Comparison of ENCODE assay signal across 1 cellular context in the genomic region with DNA sequence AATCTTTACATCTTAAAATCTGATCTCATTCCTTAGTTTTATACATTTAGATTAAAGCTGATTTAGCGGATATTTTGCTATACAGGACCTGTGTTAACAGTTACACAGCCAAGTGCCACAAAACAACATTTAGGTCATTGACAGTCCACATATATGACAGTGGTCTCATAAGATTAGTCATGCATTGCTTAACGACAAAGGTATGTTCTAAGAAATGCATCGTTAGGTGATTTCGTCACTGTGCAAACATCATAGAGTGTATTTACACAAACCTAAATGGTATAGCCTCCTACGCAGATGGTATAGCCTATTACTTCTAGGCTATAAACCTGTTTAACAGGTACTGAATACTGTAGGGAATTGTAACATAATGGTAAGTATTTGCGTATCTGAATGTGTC.
TF ChIP-seq lines count a peak whose summit lies in the region.

No MANE protein-coding gene starts in this region.

TF ChIP-seq in A549, 52 proteins besides CTCF, POLR2A, EP300 and RAD21:
- no peak for TF ChIP-seq REST (IDR thresholded peaks at IDR 0.05)
- TF ChIP-seq USF2 (IDR thresholded peaks at IDR 0.05), result no peak
- no peak for TF ChIP-seq BHLHE40 (IDR thresholded peaks at IDR 0.05; ENCODE audit: low read depth, low read length)
- TF ChIP-seq NPAS2 (CRISPR knock-in tag; IDR thresholded peaks at IDR 0.05; ENCODE audit: borderline replicate concordance), result no peak
- TF ChIP-seq CEBPB (IDR thresholded peaks at IDR 0.05), result peak; percentile 61 to 92; a peak in 3 of 4 replicates
- no peak for TF ChIP-seq KDM1A (IDR thresholded peaks at IDR 0.05; ENCODE audit: low read depth)
- TF ChIP-seq ESRRA (IDR thresholded peaks at IDR 0.05; ENCODE audit: borderline replicate concordance, low read length), result no peak
- TF ChIP-seq FOSL2 (IDR thresholded peaks at IDR 0.05), result no peak
- TF ChIP-seq FOSL2 (CRISPR knock-in tag; IDR thresholded peaks at IDR 0.05), result peak; percentile 90
- no peak for TF ChIP-seq HOXA7 (CRISPR knock-in tag; IDR thresholded peaks at IDR 0.05)
- TF ChIP-seq HDAC2 (IDR thresholded peaks at IDR 0.05), result no peak
- TF ChIP-seq MYC (IDR thresholded peaks at IDR 0.05; ENCODE audit: borderline replicate concordance, low read length), result no peak
- TF ChIP-seq EHMT2 (IDR thresholded peaks at IDR 0.05; ENCODE audit: low read depth), result no peak
- TF ChIP-seq EHF (CRISPR knock-in tag; IDR thresholded peaks at IDR 0.05), result no peak
- no peak for TF ChIP-seq HOXB13 (CRISPR knock-in tag; IDR thresholded peaks at IDR 0.05; ENCODE audit: low read depth)
- no peak for TF ChIP-seq NR3C1 (IDR thresholded peaks at IDR 0.05)
- TF ChIP-seq SREBF2 (IDR thresholded peaks at IDR 0.05), result no peak
- TF ChIP-seq JUNB (IDR thresholded peaks at IDR 0.05), result 0 out of 2 replicates have a peak, but pooled peaks have one; percentile 24
- no peak for TF ChIP-seq ELK1 (IDR thresholded peaks at IDR 0.05; ENCODE audit: low read depth, low read length)
- TF ChIP-seq FOSB (CRISPR knock-in tag; IDR thresholded peaks at IDR 0.05), result no peak
- no peak for TF ChIP-seq ZNF302 (CRISPR knock-in tag; IDR thresholded peaks at IDR 0.05)
- TF ChIP-seq POLR2AphosphoS2 (conservative IDR thresholded peaks at IDR 0.05; ENCODE audit: low read length), result no peak
- no peak for TF ChIP-seq FOXS1 (CRISPR knock-in tag; IDR thresholded peaks at IDR 0.05)
- no peak for TF ChIP-seq RCOR1 (IDR thresholded peaks at IDR 0.05; ENCODE audit: low read depth, low read length)
- peak; percentile 87 for TF ChIP-seq GATA3 (IDR thresholded peaks at IDR 0.05; ENCODE audit: borderline replicate concordance)
- TF ChIP-seq CHD2 (IDR thresholded peaks at IDR 0.05; ENCODE audit: low read length, partially characterized antibody), result no peak
- TF ChIP-seq HES2 (IDR thresholded peaks at IDR 0.05), result no peak
- no peak for TF ChIP-seq HOXB5 (CRISPR knock-in tag; IDR thresholded peaks at IDR 0.05)
- peak; percentile 70 for TF ChIP-seq MAFK (IDR thresholded peaks at IDR 0.05; ENCODE audit: partially characterized antibody)
- TF ChIP-seq CBX2 (IDR thresholded peaks at IDR 0.05; ENCODE audit: borderline replicate concordance, low read depth), result no peak
- TF ChIP-seq TFCP2L1 (CRISPR knock-in tag; IDR thresholded peaks at IDR 0.05), result no peak
- no peak for TF ChIP-seq ZSCAN20 (CRISPR knock-in tag; IDR thresholded peaks at IDR 0.05)
- no peak for TF ChIP-seq PHF8 (IDR thresholded peaks at IDR 0.05; ENCODE audit: borderline replicate concordance, low read depth)
- TF ChIP-seq JUN (IDR thresholded peaks at IDR 0.05), result peak in 1 of 2 experiments; percentile 19; a peak in 1 of 5 replicates
- no peak for TF ChIP-seq ZFP36 (IDR thresholded peaks at IDR 0.05; ENCODE audit: borderline replicate concordance, partially characterized antibody)
- TF ChIP-seq, protein P1, sequence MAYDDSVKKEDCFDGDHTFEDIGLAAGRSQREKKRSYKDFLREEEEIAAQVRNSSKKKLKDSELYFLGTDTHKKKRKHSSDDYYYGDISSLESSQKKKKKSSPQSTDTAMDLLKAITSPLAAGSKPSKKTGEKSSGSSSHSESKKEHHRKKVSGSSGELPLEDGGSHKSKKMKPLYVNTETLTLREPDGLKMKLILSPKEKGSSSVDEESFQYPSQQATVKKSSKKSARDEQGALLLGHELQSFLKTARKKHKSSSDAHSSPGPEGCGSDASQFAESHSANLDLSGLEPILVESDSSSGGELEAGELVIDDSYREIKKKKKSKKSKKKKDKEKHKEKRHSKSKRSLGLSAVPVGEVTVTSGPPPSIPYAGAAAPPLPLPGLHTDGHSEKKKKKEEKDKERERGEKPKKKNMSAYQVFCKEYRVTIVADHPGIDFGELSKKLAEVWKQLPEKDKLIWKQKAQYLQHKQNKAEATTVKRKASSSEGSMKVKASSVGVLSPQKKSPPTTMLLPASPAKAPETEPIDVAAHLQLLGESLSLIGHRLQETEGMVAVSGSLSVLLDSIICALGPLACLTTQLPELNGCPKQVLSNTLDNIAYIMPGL (CRISPR knock-in tag; IDR thresholded peaks at IDR 0.05; ENCODE audit: borderline replicate concordance), result no peak
- TF ChIP-seq KDM5A (IDR thresholded peaks at IDR 0.05), result no peak
- TF ChIP-seq, protein P2, sequence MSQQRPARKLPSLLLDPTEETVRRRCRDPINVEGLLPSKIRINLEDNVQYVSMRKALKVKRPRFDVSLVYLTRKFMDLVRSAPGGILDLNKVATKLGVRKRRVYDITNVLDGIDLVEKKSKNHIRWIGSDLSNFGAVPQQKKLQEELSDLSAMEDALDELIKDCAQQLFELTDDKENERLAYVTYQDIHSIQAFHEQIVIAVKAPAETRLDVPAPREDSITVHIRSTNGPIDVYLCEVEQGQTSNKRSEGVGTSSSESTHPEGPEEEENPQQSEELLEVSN (IDR thresholded peaks at IDR 0.05; ENCODE audit: borderline replicate concordance, low read depth), result no peak
- no peak for TF ChIP-seq HEYL (CRISPR knock-in tag; IDR thresholded peaks at IDR 0.05)
- no peak for TF ChIP-seq SMC3 (IDR thresholded peaks at IDR 0.05)
- TF ChIP-seq, protein P3, sequence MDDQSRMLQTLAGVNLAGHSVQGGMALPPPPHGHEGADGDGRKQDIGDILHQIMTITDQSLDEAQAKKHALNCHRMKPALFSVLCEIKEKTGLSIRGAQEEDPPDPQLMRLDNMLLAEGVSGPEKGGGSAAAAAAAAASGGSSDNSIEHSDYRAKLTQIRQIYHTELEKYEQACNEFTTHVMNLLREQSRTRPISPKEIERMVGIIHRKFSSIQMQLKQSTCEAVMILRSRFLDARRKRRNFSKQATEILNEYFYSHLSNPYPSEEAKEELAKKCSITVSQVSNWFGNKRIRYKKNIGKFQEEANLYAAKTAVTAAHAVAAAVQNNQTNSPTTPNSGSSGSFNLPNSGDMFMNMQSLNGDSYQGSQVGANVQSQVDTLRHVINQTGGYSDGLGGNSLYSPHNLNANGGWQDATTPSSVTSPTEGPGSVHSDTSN (IDR thresholded peaks at IDR 0.05), result no peak
- TF ChIP-seq RARB (CRISPR knock-in tag; IDR thresholded peaks at IDR 0.05), result no peak
- no peak for TF ChIP-seq RFX5 (IDR thresholded peaks at IDR 0.05)
- no peak for TF ChIP-seq NFE2L2 (conservative IDR thresholded peaks at IDR 0.05; ENCODE audit: low read length)
TF ChIP-seq in A549: peak in this region for 6.
